Comparison of ENCODE assay signal across 21 cellular contexts in the genomic region with DNA sequence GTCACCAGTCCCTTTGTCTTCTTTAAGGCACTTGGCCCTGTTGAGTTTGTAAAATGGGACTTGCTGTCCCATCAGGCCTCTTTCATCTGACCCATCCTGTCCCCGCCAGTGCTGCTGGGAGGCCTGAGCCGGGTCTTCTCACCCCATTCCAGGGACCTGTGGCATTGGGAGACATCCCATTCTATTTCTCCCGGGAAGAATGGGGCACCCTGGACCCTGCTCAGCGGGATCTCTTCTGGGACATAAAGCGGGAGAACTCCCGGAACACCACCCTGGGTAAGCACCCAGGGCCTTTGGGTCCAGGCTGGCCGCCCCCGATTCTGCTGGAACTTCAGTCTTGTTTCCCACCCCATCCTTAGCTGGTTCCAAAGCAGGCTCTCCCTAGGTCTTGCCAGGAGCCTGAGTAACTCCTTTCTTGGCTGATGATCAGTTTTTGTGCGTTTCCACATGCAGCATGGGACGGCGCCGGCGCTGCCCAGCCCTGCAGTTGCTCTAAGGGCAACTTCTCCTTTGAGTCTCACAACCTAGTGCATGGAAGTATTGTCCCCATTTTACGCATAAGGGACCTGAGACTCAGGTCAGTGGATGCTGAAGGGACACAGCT. TPM values are rescaled to one million over a fixed set of nuclear protein-coding genes. Genes with fewer than 3 reads are reported as not detected.
DNase-seq lines count a peak whose midpoint lies in the region; ATAC-seq, FAIRE-seq and TF ChIP-seq lines count a peak whose summit lies in the region.
"Had no signal": no experiment of that assay in that cellular context is flagged by ENCODE, and none has a peak within 500 bp of the region (broad histone marks: within the 10 kb centered on the region; RNA-seq: fewer than 3 reads in every experiment).

No MANE protein-coding gene starts in this region.

- H3K9me3 ChIP-seq in BLaER1 treated with 17β-estradiol and CSF1 and Interleukin-3, amounts not matched to agents 10 nM and 100 nM (replicated peaks in 1 of 11), result no peaks in the 10 kb centered on the region
- no peaks in the 10 kb centered on the region for H3K9me3 ChIP-seq in mesenchymal stem cell (ENCODE audit: control insufficient read depth, low read length)
- no peaks in the 10 kb centered on the region for H3K9me3 ChIP-seq in psoas muscle

- no peak overlapping the region for H3K23ac ChIP-seq in mesenchymal stem cell (ENCODE audit: low read length in 2 of 2)

- H3K4me1 ChIP-seq in BLaER1 treated with 17β-estradiol and CSF1 and Interleukin-3, amounts not matched to agents 10 nM and 100 nM, result peaks cover 32 to 46% (median 40%) of the 10 kb centered on the region in 10 experiments
- H3K4me1 ChIP-seq in mesenchymal stem cell (ENCODE audit: control insufficient read depth, insufficient read depth, low read depth, low read length) (peaks cover 13% of the 10 kb centered on the region), psoas muscle (peaks cover 19% of the 10 kb centered on the region)
- H3K4me1 ChIP-seq: HAP-1 had no signal

- no peak overlapping the region for H3K14ac ChIP-seq in mesenchymal stem cell (ENCODE audit: low read length in 2 of 2)

- peaks cover 21 to 23% of the 10 kb centered on the region in 2 donors for H3K4me1 Mint-ChIP-seq in immature natural killer cell

- peaks cover 5 to 10% (median 6%) of the 10 kb centered on the region in 3 donors for H3K36me3 Mint-ChIP-seq in immature natural killer cell

- peaks cover 19 to 60% (median 43%) of the 10 kb centered on the region in 11 experiments; a peak in 20 of 22 replicates for H3K36me3 ChIP-seq in BLaER1 treated with 17β-estradiol and CSF1 and Interleukin-3, amounts not matched to agents 10 nM and 100 nM
- H3K36me3 ChIP-seq in mesenchymal stem cell (ENCODE audit: control insufficient read depth in 1 of 2, insufficient read depth in 2 of 2, low read depth in 1 of 2, low read length in 2 of 2), result peaks cover 40 to 56% of the 10 kb centered on the region in 2 experiments
- H3K36me3 ChIP-seq in psoas muscle (ENCODE audit: insufficient read depth in 1 of 2, low read depth in 1 of 2), result peaks cover 0 to 39% of the 10 kb centered on the region in 2 donors

- H3K79me1 ChIP-seq in mesenchymal stem cell (replicated peaks; ENCODE audit: low read length, poor library complexity, severe bottlenecking), result peaks cover 14% of the 10 kb centered on the region

- H2AK5ac ChIP-seq in mesenchymal stem cell (ENCODE audit: low read length, severe bottlenecking), result no peak overlapping the region

- no peaks in the 10 kb centered on the region for H3K9me3 Mint-ChIP-seq in immature natural killer cell
- H3K9me3 Mint-ChIP-seq: IgD-negative memory B cell had no signal

- no peak overlapping the region for H3K4ac ChIP-seq in mesenchymal stem cell (ENCODE audit: low read depth in 1 of 2, low read length in 2 of 2)

- intact Hi-C loops in psoas muscle (cut with DNase I), result no loop called here

- ATAC-seq in psoas muscle, result no peak
- ATAC-seq: PC-3 had no signal

- no peak overlapping the region for H3K18ac ChIP-seq in mesenchymal stem cell (ENCODE audit: low read depth in 1 of 2, low read length in 2 of 2)

- WGBS in mesenchymal stem cell, result 91% methylated on average over 14 of the region's 14 CpGs
- 68 to 80% (median 73%) methylated on average over 14 of the region's 14 CpGs for WGBS in psoas muscle, 3 donors

- no peak overlapping the region for H2BK15ac ChIP-seq in mesenchymal stem cell (ENCODE audit: low read depth, poor library complexity, severe bottlenecking)

- no peak overlapping the region for H3K27ac Mint-ChIP-seq in immature natural killer cell
- H3K27ac Mint-ChIP-seq: IgD-negative memory B cell had no signal

- H3K27me3 ChIP-seq in BLaER1 treated with 17β-estradiol and CSF1 and Interleukin-3, amounts not matched to agents 10 nM and 100 nM, result no peaks in the 10 kb centered on the region
- H3K27me3 ChIP-seq in mesenchymal stem cell (ENCODE audit: control insufficient read depth in 1 of 2, insufficient read depth in 1 of 2, low read length in 2 of 2) (no peaks in the 10 kb centered on the region), psoas muscle (ENCODE audit: insufficient read depth in 3 of 3, low read length in 2 of 3) (no peaks in the 10 kb centered on the region)

- H2BK5ac ChIP-seq in mesenchymal stem cell (ENCODE audit: low read depth, low read length, poor library complexity, severe bottlenecking), result no peak overlapping the region

- peak; percentile 4 for DNase-seq in GM19239 (ENCODE audit: insufficient read length, low spot score)
- no peak for DNase-seq in mesenchymal stem cell
- no peak for DNase-seq in psoas muscle
- no peak for DNase-seq in anterior cingulate cortex (lab: John Stamatoyannopoulos, UW)
- no peak for DNase-seq in immature natural killer cell
- no peak for DNase-seq in activated naive CD4-positive, alpha-beta T cell treated with Interleukin-2 at 50 U/mL for 16 hours
- DNase-seq: AML-193, DMS 273 treated with DMSO at 0.1 percent for 48 hours, Karpas-422, NCI-H1417 treated with DMSO at 0.1 percent for 48 hours, NCI-H187 treated with DMSO at 0.1 percent for 48 hours, NCI-H345, NCI-H524 treated with DMSO at 0.1 percent for 48 hours, PC-3 had no signal

- no peak overlapping the region; a peak in 1 of 20 replicates for H3K4me3 ChIP-seq in BLaER1 treated with 17β-estradiol and CSF1 and Interleukin-3, amounts not matched to agents 10 nM and 100 nM
- no peak overlapping the region for H3K4me3 ChIP-seq in mesenchymal stem cell (ENCODE audit: insufficient read depth in 1 of 2, low read depth in 1 of 2, low read length in 2 of 2)
- no peak overlapping the region for H3K4me3 ChIP-seq in psoas muscle
- H3K4me3 ChIP-seq: GM23248, HAP-1 had no signal

- peak overlapping the region in 6 of 11 experiments; percentile 2 to 50 (median 34); a peak in 5 of 22 replicates for H3K9ac ChIP-seq in BLaER1 treated with 17β-estradiol and CSF1 and Interleukin-3, amounts not matched to agents 10 nM and 100 nM
- H3K9ac ChIP-seq in mesenchymal stem cell (ENCODE audit: low read length), result peak overlapping the region; percentile 22
- H3K9ac ChIP-seq: GM23248 had no signal

- peaks cover 0 to 38% (median 3%) of the 10 kb centered on the region in 11 experiments; a peak in 5 of 22 replicates for H4K20me1 ChIP-seq in BLaER1 treated with 17β-estradiol and CSF1 and Interleukin-3, amounts not matched to agents 10 nM and 100 nM

- H2BK12ac ChIP-seq in mesenchymal stem cell (ENCODE audit: low read length in 2 of 2), result no peak overlapping the region

- no peak for TF ChIP-seq CTCF in psoas muscle (IDR thresholded peaks at IDR 0.05)

- peak overlapping the region; percentile 54 to 81 (median 71); a peak in 20 of 22 replicates for H3K4me2 ChIP-seq in BLaER1 treated with 17β-estradiol and CSF1 and Interleukin-3, amounts not matched to agents 10 nM and 100 nM
- H3K4me2 ChIP-seq in mesenchymal stem cell (ENCODE audit: low read length, poor library complexity, severe bottlenecking), result no peak overlapping the region

- no peak overlapping the region for H2AFZ ChIP-seq in mesenchymal stem cell (ENCODE audit: low read depth, low read length)
- H2AFZ ChIP-seq: GM23248 had no signal

- no peak overlapping the region for H4K8ac ChIP-seq in mesenchymal stem cell (ENCODE audit: low read length)

- no peak overlapping the region for H4K91ac ChIP-seq in mesenchymal stem cell (ENCODE audit: low read length)

- H3K27me3 Mint-ChIP-seq in immature natural killer cell (ENCODE audit: low read depth in 3 of 3), result peaks cover 1 to 5% (median 3%) of the 10 kb centered on the region in 3 donors
- H3K27me3 Mint-ChIP-seq: IgD-negative memory B cell had no signal

- no peak overlapping the region for H2BK120ac ChIP-seq in mesenchymal stem cell (ENCODE audit: low read depth, low read length)

- no peak for FAIRE-seq in GM19239 (lab: Jason Lieb, UNC)
- FAIRE-seq: G401.6, HTR-8/SVneo had no signal

- H3K4me3 Mint-ChIP-seq in immature natural killer cell, result no peak overlapping the region

- H3K27ac ChIP-seq in BLaER1 treated with 17β-estradiol and CSF1 and Interleukin-3, amounts not matched to agents 10 nM and 100 nM, result peak overlapping the region in 3 of 11 experiments; percentile 12 to 29 (median 28); a peak in 1 of 22 replicates
- H3K27ac ChIP-seq in mesenchymal stem cell (ENCODE audit: low read length, poor library complexity, severe bottlenecking) (no peak overlapping the region), psoas muscle (peak overlapping the region; percentile 23)
- H3K27ac ChIP-seq: GM23248 had no signal

RNA-seq across cellular contexts. Expression of a gene that starts 4.1 kb away (rescaled TPM):
- polyA plus RNA-seq in mesenchymal stem cell (2013, experiment 1 of 2), result 6.1 TPM
- polyA plus RNA-seq in mesenchymal stem cell (2013, experiment 2 of 2), result 5.7 TPM
- total RNA-seq in psoas muscle, result 10 to 100 TPM in 1 of 4 donors, 1 to 10 TPM in 3; 8.1 to 11.6 (median 9.2) TPM
- polyA plus RNA-seq in psoas muscle, result 10 to 100 TPM in 2 of 3 donors, 1 to 10 TPM in 1; 7.9 to 19.1 (median 18.9) TPM
- polyA plus RNA-seq in immature natural killer cell, result 1 to 10 TPM; 1.7 to 4.5 (median 2.4) TPM

RNA-seq across cellular contexts. Expression of a gene that starts 26.5 kb away (rescaled TPM):
- 8.4 TPM for polyA plus RNA-seq in mesenchymal stem cell (2013, experiment 1 of 2)
- polyA plus RNA-seq in mesenchymal stem cell (2013, experiment 2 of 2), result 8.1 TPM
- total RNA-seq in psoas muscle, result 1 to 10 TPM; 1.8 to 4.1 (median 1.9) TPM
- polyA plus RNA-seq in psoas muscle (1 to 10 TPM; 1.9 to 5.4 (median 4.6) TPM), immature natural killer cell (under 1 TPM in 1 of 3 donors, not detected in 2; 0.13 TPM)
- polyA plus RNA-seq: IgD-negative memory B cell had no signal

RNA-seq across cellular contexts. Expression of a gene that starts 39.8 kb away (rescaled TPM):
- polyA plus RNA-seq in mesenchymal stem cell (2013, experiment 1 of 2), result not detected
- not detected for polyA plus RNA-seq in mesenchymal stem cell (2013, experiment 2 of 2)
- total RNA-seq in psoas muscle, result under 1 TPM in 1 of 4 donors, not detected in 3; 0.16 TPM
- under 1 TPM in 1 of 3 donors, not detected in 2; 0.07 TPM for polyA plus RNA-seq in psoas muscle
- under 1 TPM in 1 of 3 donors, not detected in 2; 0.13 TPM for polyA plus RNA-seq in immature natural killer cell
- total RNA-seq: GM23248, PC-3 had no signal
- polyA plus RNA-seq: IgD-negative memory B cell had no signal

RNA-seq across cellular contexts. Expression of a gene that starts 49.1 kb away (rescaled TPM):
- polyA plus RNA-seq in mesenchymal stem cell (2013, experiment 1 of 2), result 0.28 TPM
- polyA plus RNA-seq in mesenchymal stem cell (2013, experiment 2 of 2), result 0.21 TPM
- not detected for total RNA-seq in psoas muscle
- polyA plus RNA-seq in psoas muscle, result not detected
- polyA plus RNA-seq in immature natural killer cell, result not detected
- total RNA-seq: GM23248, MCF 10A, PC-3 had no signal
- polyA plus RNA-seq: GM23248, IgD-negative memory B cell had no signal
